1 cellular context compared by ENCODE assay signal in the genomic region with DNA sequence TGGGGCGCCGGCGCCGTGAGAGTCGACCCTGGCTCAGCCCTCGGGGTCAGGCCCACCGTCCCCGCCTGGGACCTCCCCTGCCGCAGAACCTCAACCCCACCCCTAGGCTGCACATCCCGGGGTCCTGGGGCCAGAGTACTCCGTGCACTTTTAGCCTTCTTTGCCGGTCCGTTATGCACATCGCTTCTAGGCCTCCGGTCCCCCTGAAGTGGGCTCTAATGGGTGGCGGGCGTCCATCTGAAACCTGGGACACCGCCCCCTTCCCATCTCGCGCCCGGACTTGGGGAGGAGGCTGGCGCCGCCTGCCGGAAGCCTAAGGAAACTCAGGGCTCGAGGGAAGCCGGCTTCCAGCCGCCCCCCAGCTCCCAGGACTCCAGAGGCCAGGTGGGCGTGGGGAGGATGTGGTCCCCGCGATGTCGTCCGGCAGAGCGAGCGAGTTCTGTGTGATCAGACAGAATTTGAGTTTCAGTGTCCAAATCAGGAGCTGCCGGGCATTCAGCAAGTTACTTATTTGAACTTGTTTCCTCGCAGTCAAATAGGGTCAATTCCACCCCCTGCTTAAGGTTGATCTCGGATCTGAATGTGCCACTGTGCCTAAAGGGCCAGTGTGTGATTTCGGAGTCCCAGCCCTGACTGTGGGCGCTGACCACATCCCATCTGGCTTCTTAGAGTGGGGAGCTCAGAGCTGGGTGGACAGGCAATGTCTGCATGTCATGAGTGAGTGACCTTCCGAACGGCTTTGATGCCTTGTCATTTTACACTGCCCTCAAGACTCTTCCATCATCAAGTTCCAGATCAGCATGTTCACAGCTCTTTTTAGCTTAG.
TF ChIP-seq lines count a peak whose summit lies in the region.

No MANE protein-coding gene starts in this region.

TF ChIP-seq in SK-N-SH, 30 proteins besides CTCF, POLR2A, EP300 and RAD21 (continued from another document):
- TF ChIP-seq, protein P1, sequence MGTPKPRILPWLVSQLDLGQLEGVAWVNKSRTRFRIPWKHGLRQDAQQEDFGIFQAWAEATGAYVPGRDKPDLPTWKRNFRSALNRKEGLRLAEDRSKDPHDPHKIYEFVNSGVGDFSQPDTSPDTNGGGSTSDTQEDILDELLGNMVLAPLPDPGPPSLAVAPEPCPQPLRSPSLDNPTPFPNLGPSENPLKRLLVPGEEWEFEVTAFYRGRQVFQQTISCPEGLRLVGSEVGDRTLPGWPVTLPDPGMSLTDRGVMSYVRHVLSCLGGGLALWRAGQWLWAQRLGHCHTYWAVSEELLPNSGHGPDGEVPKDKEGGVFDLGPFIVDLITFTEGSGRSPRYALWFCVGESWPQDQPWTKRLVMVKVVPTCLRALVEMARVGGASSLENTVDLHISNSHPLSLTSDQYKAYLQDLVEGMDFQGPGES (IDR thresholded peaks at IDR 0.05; ENCODE audit: low read depth, low read length): no peak
- TF ChIP-seq NRF1 (IDR thresholded peaks at IDR 0.05; ENCODE audit: low read depth, low read length): no peak
- no peak for TF ChIP-seq SIN3A (IDR thresholded peaks at IDR 0.05; ENCODE audit: borderline replicate concordance, low read depth, low read length)
- no peak for TF ChIP-seq TCF12 (IDR thresholded peaks at IDR 0.05)
- no peak for TF ChIP-seq ELF1 (IDR thresholded peaks at IDR 0.05)
